Comparison of ENCODE assay signal across 17 cellular contexts in genomic region chr10:8181496-8182174, GRCh38.
DNase-seq lines count a peak whose midpoint lies in the region; ATAC-seq and TF ChIP-seq lines count a peak whose summit lies in the region.
"Had no signal": no experiment of that assay in that cellular context is flagged by ENCODE, and none has a peak within 500 bp of the region (broad histone marks: within the 10 kb centered on the region; RNA-seq: fewer than 3 reads in every experiment).

No MANE protein-coding gene starts in this region.

- TF ChIP-seq CTCF in right lobe of liver (IDR thresholded peaks at IDR 0.05) (no peak), thyroid gland (IDR thresholded peaks at IDR 0.05) (no peak), type B pancreatic cell (conservative IDR thresholded peaks at IDR 0.05) (no peak)

- peak overlapping the region; percentile 67 for H3K27ac Mint-ChIP-seq in central memory CD8-positive, alpha-beta T cell (ENCODE audit: low read depth)
- no peak overlapping the region for H3K27ac Mint-ChIP-seq in activated naive CD4-positive, alpha-beta T cell treated with anti-CD3 and anti-CD28 coated beads, Interleukin-2, amount 10 ng/mL, durations not matched to agents 7 days and 5 days
- H3K27ac Mint-ChIP-seq in type B pancreatic cell, result no peak overlapping the region
- H3K27ac Mint-ChIP-seq: HFFc6 had no signal

- DNase-seq in NCI-H82 (lab: John Stamatoyannopoulos, UW) (peak; percentile 1), NCI-H82 treated with DMSO at 0.1 percent for 48 hours (lab: John Stamatoyannopoulos, UW; ENCODE audit: unreplicated experiment) (no peak), right lobe of liver (peak; percentile 76 to 87 (median 82)), thyroid gland (peak; percentile 17 to 24), GF-D8 (lab: John Stamatoyannopoulos, UW) (no peak), type B pancreatic cell (ENCODE audit: extremely low spot score, unreplicated experiment) (no peak)
- no peak for DNase-seq in central memory CD8-positive, alpha-beta T cell (ENCODE audit: low spot score in 2 of 2)
- no peak for DNase-seq in activated naive CD4-positive, alpha-beta T cell treated with anti-CD3 and anti-CD28 coated beads, Interleukin-2, amount 10 ng/mL, durations not matched to agents 7 days and 5 days
- DNase-seq: DMS79, HFFc6, NCI-H1105, NCI-H1694 treated with DMSO at 0.1 percent for 48 hours, NCI-H510A, SJCRH30 had no signal

- H3K4me3 ChIP-seq in right lobe of liver (peak overlapping the region in 1 of 3 donors; percentile 11), thyroid gland (replicated peaks in 1 of 3) (no peak overlapping the region)
- H3K4me3 ChIP-seq: K562, SJCRH30 had no signal

- WGBS in right lobe of liver (ENCODE audit: insufficient coverage, low coverage, low lambda C conversion rate, missing lambda C conversion rate), result 39% methylated on average over 10 of the region's 11 CpGs
- 70 to 72% methylated on average over 11 of the region's 11 CpGs for WGBS in thyroid gland, 2 donors

- TF ChIP-seq POLR2A in right lobe of liver (IDR thresholded peaks at IDR 0.05), result no peak
- TF ChIP-seq POLR2A in thyroid gland (IDR thresholded peaks at IDR 0.05), result no peak

- ATAC-seq in central memory CD8-positive, alpha-beta T cell (replicated peaks; ENCODE audit: extremely low read depth, poor library complexity, severe bottlenecking), result no peak
- peak; percentile 96 to 99 (median 98) for ATAC-seq in right lobe of liver
- ATAC-seq: K562 had no signal

- CTCF ChIA-PET in activated naive CD4-positive, alpha-beta T cell treated with anti-CD3 and anti-CD28 coated beads, Interleukin-2, amount 10 ng/mL, durations not matched to agents 7 days and 5 days (lab: Charles Lee), result no interaction called here

- H3K4me3 Mint-ChIP-seq in central memory CD8-positive, alpha-beta T cell, result no peak overlapping the region
- H3K4me3 Mint-ChIP-seq in activated naive CD4-positive, alpha-beta T cell treated with anti-CD3 and anti-CD28 coated beads, Interleukin-2, amount 10 ng/mL, durations not matched to agents 7 days and 5 days, result no peak overlapping the region
- H3K4me3 Mint-ChIP-seq in type B pancreatic cell, result no peak overlapping the region
- H3K4me3 Mint-ChIP-seq: CD14-positive monocyte, HFFc6 had no signal

- H3K9me3 ChIP-seq in right lobe of liver, result no peaks in the 10 kb centered on the region
- no peaks in the 10 kb centered on the region for H3K9me3 ChIP-seq in thyroid gland
- H3K9me3 ChIP-seq: SJCRH30 had no signal

- H3K36me3 ChIP-seq in right lobe of liver, result no peaks in the 10 kb centered on the region
- H3K36me3 ChIP-seq in thyroid gland, result no peaks in the 10 kb centered on the region
- H3K36me3 ChIP-seq: SJCRH30 had no signal

- H3K4me1 ChIP-seq in right lobe of liver (peaks cover 0 to 23% (median 6%) of the 10 kb centered on the region in 4 donors), thyroid gland (no peaks in the 10 kb centered on the region)
- H3K4me1 ChIP-seq: SJCRH30 had no signal

- H3K27me3 ChIP-seq in right lobe of liver (no peaks in the 10 kb centered on the region), thyroid gland (no peaks in the 10 kb centered on the region)
- H3K27me3 ChIP-seq: SJCRH30 had no signal

- no peaks in the 10 kb centered on the region for H3K9me3 Mint-ChIP-seq in central memory CD8-positive, alpha-beta T cell
- H3K9me3 Mint-ChIP-seq in activated naive CD4-positive, alpha-beta T cell treated with anti-CD3 and anti-CD28 coated beads, Interleukin-2, amount 10 ng/mL, durations not matched to agents 7 days and 5 days, result no peaks in the 10 kb centered on the region
- H3K9me3 Mint-ChIP-seq in type B pancreatic cell, result no peaks in the 10 kb centered on the region

- peak overlapping the region in 2 of 3 donors; percentile 12 to 35 for H3K27ac ChIP-seq in right lobe of liver
- no peak overlapping the region for H3K27ac ChIP-seq in thyroid gland
- H3K27ac ChIP-seq: 22Rv1, SJCRH30 had no signal

- no peaks in the 10 kb centered on the region for H3K27me3 Mint-ChIP-seq in central memory CD8-positive, alpha-beta T cell
- H3K27me3 Mint-ChIP-seq in activated naive CD4-positive, alpha-beta T cell treated with anti-CD3 and anti-CD28 coated beads, Interleukin-2, amount 10 ng/mL, durations not matched to agents 7 days and 5 days, result peaks cover 4% of the 10 kb centered on the region
- H3K27me3 Mint-ChIP-seq in type B pancreatic cell, result peaks cover 3% of the 10 kb centered on the region

- H3K36me3 Mint-ChIP-seq in central memory CD8-positive, alpha-beta T cell (ENCODE audit: insufficient read depth), result peaks cover 2% of the 10 kb centered on the region
- H3K36me3 Mint-ChIP-seq in activated naive CD4-positive, alpha-beta T cell treated with anti-CD3 and anti-CD28 coated beads, Interleukin-2, amount 10 ng/mL, durations not matched to agents 7 days and 5 days, result no peaks in the 10 kb centered on the region
- no peaks in the 10 kb centered on the region for H3K36me3 Mint-ChIP-seq in type B pancreatic cell
- H3K36me3 Mint-ChIP-seq: CD14-positive monocyte had no signal

- intact Hi-C loops in right lobe of liver (cut with DNase I), result no loop called here
- intact Hi-C loops in thyroid gland (cut with DNase I), result no loop called here

- H3K4me1 Mint-ChIP-seq in central memory CD8-positive, alpha-beta T cell, result peaks cover 38% of the 10 kb centered on the region
- H3K4me1 Mint-ChIP-seq in activated naive CD4-positive, alpha-beta T cell treated with anti-CD3 and anti-CD28 coated beads, Interleukin-2, amount 10 ng/mL, durations not matched to agents 7 days and 5 days, result peaks cover 19% of the 10 kb centered on the region
- H3K4me1 Mint-ChIP-seq in type B pancreatic cell (ENCODE audit: unreplicated experiment), result peaks cover 6% of the 10 kb centered on the region

Comparison
In these comparisons a context has a peak if more than half of its experiments do, and no peak if none do; other contexts are left out.
1. DNase-seq: peak in NCI-H82 (single experiment), right lobe of liver (3 of 3) and thyroid gland (2 of 2); none in NCI-H82 treated with DMSO at 0.1 percent for 48 hours (single experiment), central memory CD8-positive, alpha-beta T cell (0 of 2), activated naive CD4-positive, alpha-beta T cell treated with anti-CD3 and anti-CD28 coated beads, Interleukin-2, amount 10 ng/mL, durations not matched to agents 7 days and 5 days (single experiment), GF-D8 (single experiment) and type B pancreatic cell (single experiment).
2. H3K27ac ChIP-seq: peak in right lobe of liver (2 of 3); none in thyroid gland (0 of 3).